ENCODE assay signal across 9 cellular contexts in genomic region chr3:165185707-165186327, GRCh38. TPM values are rescaled to one million over a fixed set of nuclear protein-coding genes. Genes with fewer than 3 reads are reported as not detected.
DNase-seq lines count a peak whose midpoint lies in the region; ATAC-seq, FAIRE-seq and TF ChIP-seq lines count a peak whose summit lies in the region.
"Had no signal": no experiment of that assay in that cellular context is flagged by ENCODE, and none has a peak within 500 bp of the region (broad histone marks: within the 10 kb centered on the region; RNA-seq: fewer than 3 reads in every experiment).

No MANE protein-coding gene starts in this region.

- H2AFZ ChIP-seq in OCI-LY3 (ENCODE audit: low read depth, low read length) = peak overlapping the region; percentile 30
- no peak overlapping the region for H2AFZ ChIP-seq in HepG2 (ENCODE audit: low read length)

- H3K9me3 ChIP-seq in AG04450 (ENCODE audit: control insufficient read depth, insufficient read depth, low read length) = no peaks in the 10 kb centered on the region
- no peaks in the 10 kb centered on the region for H3K9me3 ChIP-seq in HEK293 (ENCODE audit: control insufficient read depth, insufficient read depth, low read depth, low read length)
- no peaks in the 10 kb centered on the region for H3K9me3 ChIP-seq in OCI-LY3 (ENCODE audit: insufficient read depth, low read length)
- no peaks in the 10 kb centered on the region for H3K9me3 ChIP-seq in HepG2 (ENCODE audit: low read length)
- no peaks in the 10 kb centered on the region for H3K9me3 ChIP-seq in tibial artery

- no peaks in the 10 kb centered on the region for H4K20me1 ChIP-seq in OCI-LY3 (ENCODE audit: insufficient read depth, low read length)
- no peaks in the 10 kb centered on the region for H4K20me1 ChIP-seq in HepG2 (ENCODE audit: insufficient read depth, low read length)

- TF ChIP-seq RAD21 in HepG2 (CRISPR knock-in tag; IDR thresholded peaks at IDR 0.05) = peak; percentile 74

- H3K4me1 ChIP-seq in HEK293 (ENCODE audit: control insufficient read depth, insufficient read depth, low read length) (no peaks in the 10 kb centered on the region), OCI-LY3 (ENCODE audit: low read length) (peaks cover 9% of the 10 kb centered on the region), HepG2 (ENCODE audit: insufficient read depth, low read length) (no peaks in the 10 kb centered on the region), tibial artery (no peaks in the 10 kb centered on the region)

- in situ Hi-C loops in HepG2 (cut with HindIII; ENCODE audit: extremely low pct_ligation_motif_present, low pct_unique_long_range_greater_than_20kb) = loop anchor here (10.0 kb wide), 1 partner anchor 1271 kb away; no protein-coding TSS in a partner anchor

- peak; percentile 2 for DNase-seq in AG04450 (ENCODE audit: low read depth, low spot score)
- peak; percentile 65 for DNase-seq in GM12865 (ENCODE audit: low read depth)
- DNase-seq in LHCN-M2 (ENCODE audit: low read depth) = peak; percentile 40
- peak; percentile 53 for DNase-seq in bronchial epithelial cell (ENCODE audit: low read depth)
- peak; percentile 55 for DNase-seq in HepG2 (ENCODE audit: low spot score)
- DNase-seq in tibial artery = no peak

- H3K27ac ChIP-seq in AG04450 (ENCODE audit: low read depth, low read length) (no peak overlapping the region), HEK293 (ENCODE audit: extremely low read depth, low read depth, low read length) (no peak overlapping the region), OCI-LY3 (ENCODE audit: low read length) (no peak overlapping the region), HepG2 (ENCODE audit: extremely low read length, insufficient read depth, low read length) (no peak overlapping the region), tibial artery (no peak overlapping the region)

- peak; percentile 99 for ATAC-seq in HepG2

- peak; percentile 93 for TF ChIP-seq CTCF in AG04450 (IDR thresholded peaks at IDR 0.05; ENCODE audit: low read depth, low read length)
- peak; percentile 81 for TF ChIP-seq CTCF in GM12865 (IDR thresholded peaks at IDR 0.05; ENCODE audit: insufficient read depth, low read depth, low read length, missing control alignments)
- no peak for TF ChIP-seq CTCF in HEK293 (tag by site-specific recombination; IDR thresholded peaks at IDR 0.05)
- TF ChIP-seq CTCF in OCI-LY3 (IDR thresholded peaks at IDR 0.05; ENCODE audit: low read depth, low read length) = peak; percentile 93
- peak; percentile 84 for TF ChIP-seq CTCF in bronchial epithelial cell (IDR thresholded peaks at IDR 0.05; ENCODE audit: insufficient read depth, low read length, severe bottlenecking)
- peak; percentile 85 for TF ChIP-seq CTCF in HepG2 (CRISPR knock-in tag; IDR thresholded peaks at IDR 0.05)
- peak; percentile 67 to 81 for TF ChIP-seq CTCF in tibial artery (IDR thresholded peaks at IDR 0.05)

- POLR2A ChIA-PET in AG04450 (lab: Yijun Ruan, JAX) = no interaction called here
- POLR2A ChIA-PET in HEK293 (lab: Yijun Ruan, JAX) = no interaction called here
- POLR2A ChIA-PET in HepG2 (lab: Yijun Ruan, JAX) = no interaction called here

- no peak overlapping the region for H3K4me3 ChIP-seq in AG04450 (ENCODE audit: low read depth, low read length)
- H3K4me3 ChIP-seq in GM12865 (ENCODE audit: low read depth, low read length) = no peak overlapping the region
- no peak overlapping the region for H3K4me3 ChIP-seq in HEK293 (ENCODE audit: low read depth, low read length)
- H3K4me3 ChIP-seq in OCI-LY3 (ENCODE audit: low read length) = peak overlapping the region; percentile 36
- no peak overlapping the region for H3K4me3 ChIP-seq in bronchial epithelial cell (ENCODE audit: low read depth, low read length)
- no peak overlapping the region for H3K4me3 ChIP-seq in HepG2 (replicated peaks in 1 of 3; ENCODE audit: insufficient read depth in 1 of 3, low read depth in 2 of 3, low read length in 3 of 3)
- H3K4me3 ChIP-seq in tibial artery = no peak overlapping the region

- TF ChIP-seq EP300 in HepG2 (IDR thresholded peaks at IDR 0.05; ENCODE audit: low read depth in 2 of 2, low read length in 2 of 2) (no peak), HepG2 (CRISPR knock-in tag; IDR thresholded peaks at IDR 0.05; ENCODE audit: borderline replicate concordance) (no peak)

- FAIRE-seq in bronchial epithelial cell (lab: Jason Lieb, UNC) (no peak), HepG2 (lab: Jason Lieb, UNC) (peak; percentile 94)

- no TSS peak for BruUV-seq in HepG2 (replicated peaks; lab: Mats Ljungman, UMichigan)

- H3K27me3 ChIP-seq in AG04450 (ENCODE audit: control insufficient read depth, insufficient read depth, low read length) = no peaks in the 10 kb centered on the region
- no peaks in the 10 kb centered on the region for H3K27me3 ChIP-seq in OCI-LY3 (ENCODE audit: low read depth, low read length)
- no peaks in the 10 kb centered on the region for H3K27me3 ChIP-seq in bronchial epithelial cell (ENCODE audit: control insufficient read depth, insufficient read depth, low read length)
- no peaks in the 10 kb centered on the region for H3K27me3 ChIP-seq in HepG2 (ENCODE audit: control insufficient read depth in 1 of 2, insufficient read depth in 2 of 2, low read length in 2 of 2)
- no peaks in the 10 kb centered on the region for H3K27me3 ChIP-seq in tibial artery

- H3K9ac ChIP-seq in OCI-LY3 (ENCODE audit: low read length) (no peak overlapping the region), HepG2 (ENCODE audit: insufficient read depth, low read depth, low read length) (no peak overlapping the region)

- H3K4me2 ChIP-seq in OCI-LY3 (ENCODE audit: low read length) = peak overlapping the region; percentile 60
- no peak overlapping the region for H3K4me2 ChIP-seq in HepG2 (ENCODE audit: low read depth, low read length)

- CTCF ChIA-PET in AG04450 (lab: Charles Lee) (interaction anchor here (0.9 to 2.8 kb wide), 4 partner anchors 8 to 21 kb away, joined by 3 to 16 read pairs (median 4); no protein-coding TSS in a partner anchor), HEK293 (lab: Yijun Ruan, JAX) (interaction anchor here (0.9 kb wide), 1 partner anchor 109 kb away, joined by 3 read pairs; no protein-coding TSS in a partner anchor), HepG2 (lab: Yijun Ruan, JAX; ENCODE audit: low intra/inter-chr PET ratio, low total read pairs) (interaction anchor here (1.0 to 1.3 kb wide), 3 partner anchors 110 to 1269 kb away, joined by 3 to 5 read pairs (median 5); no protein-coding TSS in a partner anchor)

- WGBS in HepG2 (ENCODE audit: low lambda C conversion rate) = under 1% methylated on average over 8 of the region's 8 CpGs

- H3K36me3 ChIP-seq in HEK293 (ENCODE audit: control insufficient read depth in 2 of 2, insufficient read depth in 1 of 2, low read length in 2 of 2) = peaks cover 0 to 8% of the 10 kb centered on the region in 2 experiments; a peak in 1 of 3 replicates
- H3K36me3 ChIP-seq in OCI-LY3 (replicated peaks; ENCODE audit: low read depth, low read length) = no peaks in the 10 kb centered on the region
- no peaks in the 10 kb centered on the region for H3K36me3 ChIP-seq in bronchial epithelial cell (ENCODE audit: control insufficient read depth, insufficient read depth, low read length)
- H3K36me3 ChIP-seq in HepG2 (replicated peaks in 1 of 2; ENCODE audit: control insufficient read depth in 1 of 2, insufficient read depth in 2 of 2, low read length in 2 of 2) = no peaks in the 10 kb centered on the region
- H3K36me3 ChIP-seq in tibial artery = no peaks in the 10 kb centered on the region

- TF ChIP-seq POLR2A in HepG2 (IDR thresholded peaks at IDR 0.05; ENCODE audit: insufficient read depth in 1 of 2, low read depth in 2 of 2, low read length in 2 of 2) = no peak

- H3K79me2 ChIP-seq in OCI-LY3 (ENCODE audit: low read length) (no peaks in the 10 kb centered on the region), HepG2 (ENCODE audit: insufficient read depth, low read length) (no peaks in the 10 kb centered on the region)

- intact Hi-C loops in HepG2 (cut with micrococcal nuclease; ENCODE audit: unreplicated experiment) (loop anchor here (1.0 to 10.0 kb wide), 6 partner anchors 111 to 1269 kb away; no protein-coding TSS in a partner anchor), tibial artery (cut with DNase I; ENCODE audit: low total_unique reads) (no loop called here)

TF ChIP-seq in HEK293, 187 proteins besides CTCF, POLR2A, EP300 and RAD21:
- TF ChIP-seq ZBTB1 (tag by site-specific recombination; IDR thresholded peaks at IDR 0.05) = no peak
- TF ChIP-seq ZNF654 (tag by site-specific recombination; IDR thresholded peaks at IDR 0.05; ENCODE audit: low read depth) = peak; percentile 88
TF ChIP-seq in HEK293: peak in this region for 1.

RNA-seq across cellular contexts. Expression of gene SLITRK3, which starts 10.4 kb away (rescaled TPM):
- polyA plus RNA-seq in AG04450 (2011; rRNA removed) (not detected in 2 replicates), HepG2 (2011; rRNA removed) (not detected in 2 replicates)
- not detected in 2 replicates for polyA minus RNA-seq in AG04450 (2011; rRNA and poly(A)+ RNA removed)
- total RNA-seq in LHCN-M2 (2014; rRNA removed) (not detected in 2 replicates), bronchial epithelial cell (under 0.01 TPM in 1 of 2 replicates, not detected in the other), HepG2 (2016; rRNA removed; fragmentation: Illumina TruSeq; extraction: Trizol) (not detected in 2 replicates)
- polyA plus RNA-seq in LHCN-M2 (2012) = not detected
- not detected in 2 replicates for total RNA-seq in HepG2 (2016; cell fraction: cytosol; rRNA removed; fragmentation: Illumina TruSeq; extraction: Trizol; ENCODE audit: low read depth)
- not detected in 2 replicates for total RNA-seq in HepG2 (2016; cell fraction: insoluble cytoplasmic fraction; rRNA removed; fragmentation: Illumina TruSeq; extraction: Trizol)
- total RNA-seq in HepG2 (2016; cell fraction: membrane; rRNA removed; fragmentation: Illumina TruSeq; extraction: Trizol) = not detected in 2 replicates
- total RNA-seq in HepG2 (2016; cell fraction: nucleus; rRNA removed; fragmentation: Illumina TruSeq; extraction: Trizol) = not detected in 2 replicates
- not detected in 2 replicates for polyA plus RNA-seq in HepG2 (2011; cell fraction: cytosol; rRNA removed)
- not detected in 2 replicates for polyA plus RNA-seq in HepG2 (2011; cell fraction: nucleus; rRNA removed)
- polyA plus RNA-seq in HepG2 (2012) = not detected in 2 replicates
- not detected in 2 replicates for polyA plus RNA-seq in HepG2 (2016; cell fraction: cytosol; fragmentation: Illumina TruSeq; extraction: Trizol; ENCODE audit: low read depth)
- not detected in 2 replicates for polyA plus RNA-seq in HepG2 (2016; cell fraction: insoluble cytoplasmic fraction; fragmentation: Illumina TruSeq; extraction: Trizol; ENCODE audit: low read depth)
- polyA plus RNA-seq in HepG2 (2016; cell fraction: membrane; fragmentation: Illumina TruSeq; extraction: Trizol; ENCODE audit: low read depth) = not detected in 2 replicates
- not detected in 2 replicates for polyA plus RNA-seq in HepG2 (2016; cell fraction: nucleus; fragmentation: Illumina TruSeq; extraction: Trizol; ENCODE audit: insufficient read depth, low read depth)
- polyA minus RNA-seq in HepG2 (2011; rRNA and poly(A)+ RNA removed; ENCODE audit: low replicate concordance) = not detected in 2 replicates
- polyA minus RNA-seq in HepG2 (2011; cell fraction: cytosol; rRNA and poly(A)+ RNA removed) = not detected in 2 replicates
- polyA minus RNA-seq in HepG2 (2011; cell fraction: nucleus; rRNA and poly(A)+ RNA removed) = not detected in 2 replicates
- polyA plus RNA-seq: IgD-negative memory B cell had no signal

Comparison
In these comparisons a context has a peak if more than half of its experiments do, and no peak if none do; other contexts are left out.
1. DNase-seq: peak in AG04450 (single experiment), GM12865 (single experiment), LHCN-M2 (single experiment), bronchial epithelial cell (single experiment) and HepG2 (single experiment); none in tibial artery (0 of 2).